ENCODE assay signal across 16 cellular contexts in the genomic region with DNA sequence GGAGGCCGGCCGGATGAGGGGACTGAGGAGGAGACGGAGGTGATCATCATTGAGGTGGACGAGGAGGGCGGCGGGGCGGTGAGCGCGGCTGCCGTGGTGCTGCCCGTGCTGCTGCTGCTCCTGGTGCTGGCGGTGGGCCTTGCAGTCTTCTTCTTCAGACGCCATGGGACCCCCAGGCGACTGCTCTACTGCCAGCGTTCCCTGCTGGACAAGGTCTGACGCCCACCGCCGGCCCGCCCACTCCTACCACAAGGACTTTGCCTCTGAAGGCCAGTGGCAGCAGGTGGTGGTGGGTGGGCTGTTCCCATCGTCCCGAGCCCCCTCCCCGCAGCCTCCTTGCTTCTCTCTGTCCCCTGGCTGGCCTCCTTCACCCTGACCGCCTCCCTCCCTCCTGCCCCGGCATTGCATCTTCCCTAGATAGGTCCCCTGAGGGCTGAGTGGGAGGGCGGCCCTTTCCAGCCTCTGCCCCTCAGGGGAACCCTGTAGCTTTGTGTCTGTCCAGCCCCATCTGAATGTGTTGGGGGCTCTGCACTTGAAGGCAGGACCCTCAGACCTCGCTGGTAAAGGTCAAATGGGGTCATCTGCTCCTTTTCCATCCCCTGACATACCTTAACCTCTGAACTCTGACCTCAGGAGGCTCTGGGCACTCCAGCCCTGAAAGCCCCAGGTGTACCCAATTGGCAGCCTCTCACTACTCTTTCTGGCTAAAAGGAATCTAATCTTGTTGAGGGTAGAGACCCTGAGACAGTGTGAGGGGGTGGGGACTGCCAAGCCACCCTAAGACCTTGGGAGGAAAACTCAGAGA. TPM values are rescaled to one million over a fixed set of nuclear protein-coding genes. Genes with fewer than 3 reads are reported as not detected.
DNase-seq lines count a peak whose midpoint lies in the region; ATAC-seq and TF ChIP-seq lines count a peak whose summit lies in the region.
"Had no signal": no experiment of that assay in that cellular context is flagged by ENCODE, and none has a peak within 500 bp of the region (broad histone marks: within the 10 kb centered on the region; RNA-seq: fewer than 3 reads in every experiment).

No MANE protein-coding gene starts in this region.

- no peak overlapping the region for H3K4me3 Mint-ChIP-seq in chondrocyte (ENCODE audit: unreplicated experiment)
- H3K4me3 Mint-ChIP-seq in mesothelial cell of epicardium = no peak overlapping the region
- H3K4me3 Mint-ChIP-seq: activated naive CD8-positive, alpha-beta T cell treated with anti-CD3 and anti-CD28 coated beads for 36 hours; central memory CD8-positive, alpha-beta T cell; WTC11 had no signal

- H3K4me1 Mint-ChIP-seq in chondrocyte (ENCODE audit: low read depth) (peaks cover 92% of the 10 kb centered on the region), mesothelial cell of epicardium (peaks cover 30% of the 10 kb centered on the region)
- H3K4me1 Mint-ChIP-seq: activated naive CD8-positive, alpha-beta T cell treated with anti-CD3 and anti-CD28 coated beads for 36 hours; central memory CD8-positive, alpha-beta T cell had no signal

- ATAC-seq in HG03439 (IDR thresholded peaks at IDR 0.05; ENCODE audit: unreplicated experiment) = no peak
- ATAC-seq: PC-3, WTC11 had no signal

- H3K9me3 Mint-ChIP-seq in chondrocyte (ENCODE audit: low read depth) = no peaks in the 10 kb centered on the region
- no peaks in the 10 kb centered on the region for H3K9me3 Mint-ChIP-seq in mesothelial cell of epicardium
- H3K9me3 Mint-ChIP-seq: activated naive CD8-positive, alpha-beta T cell treated with anti-CD3 and anti-CD28 coated beads for 36 hours; central memory CD8-positive, alpha-beta T cell; WTC11 had no signal

- H3K27me3 ChIP-seq in BLaER1 treated with 17β-estradiol and CSF1 and Interleukin-3, amounts not matched to agents 10 nM and 100 nM = no peaks in the 10 kb centered on the region; a peak in 2 of 22 replicates
- H3K27me3 ChIP-seq in spleen (replicated peaks in 1 of 7) = peaks cover 0 to 14% (median 0%) of the 10 kb centered on the region in 7 donors

- H3K4me2 ChIP-seq in BLaER1 treated with 17β-estradiol and CSF1 and Interleukin-3, amounts not matched to agents 10 nM and 100 nM = peak overlapping the region; percentile 28 to 75 (median 57)

- 81 to 89% (median 87%) methylated on average over 23 to 26 of the region's 26 CpGs for WGBS in spleen, 5 donors

- peaks cover 0 to 64% (median 0%) of the 10 kb centered on the region in 11 experiments; a peak in 6 of 22 replicates for H4K20me1 ChIP-seq in BLaER1 treated with 17β-estradiol and CSF1 and Interleukin-3, amounts not matched to agents 10 nM and 100 nM

- no peaks in the 10 kb centered on the region for H3K9me3 ChIP-seq in BLaER1 treated with 17β-estradiol and CSF1 and Interleukin-3, amounts not matched to agents 10 nM and 100 nM (replicated peaks in 1 of 11)
- no peaks in the 10 kb centered on the region for H3K9me3 ChIP-seq in spleen

- H3K4me1 ChIP-seq in BLaER1 treated with 17β-estradiol and CSF1 and Interleukin-3, amounts not matched to agents 10 nM and 100 nM = peaks cover 42 to 97% (median 53%) of the 10 kb centered on the region in 10 experiments
- H3K4me1 ChIP-seq in spleen = peaks cover 9 to 80% (median 46%) of the 10 kb centered on the region in 6 donors

- H3K4me3 ChIP-seq in BLaER1 treated with 17β-estradiol and CSF1 and Interleukin-3, amounts not matched to agents 10 nM and 100 nM = no peak overlapping the region; a peak in 1 of 20 replicates
- H3K4me3 ChIP-seq in spleen = no peak overlapping the region

- H3K36me3 Mint-ChIP-seq in chondrocyte (ENCODE audit: low read depth) = peaks cover 42% of the 10 kb centered on the region
- H3K36me3 Mint-ChIP-seq in mesothelial cell of epicardium = peaks cover 35% of the 10 kb centered on the region
- H3K36me3 Mint-ChIP-seq: activated naive CD8-positive, alpha-beta T cell treated with anti-CD3 and anti-CD28 coated beads for 36 hours had no signal

- H3K9ac ChIP-seq in BLaER1 treated with 17β-estradiol and CSF1 and Interleukin-3, amounts not matched to agents 10 nM and 100 nM = peak overlapping the region in 3 of 11 experiments; percentile 53 to 71 (median 64); a peak in 5 of 22 replicates

- peak overlapping the region; percentile 93 for H3K27ac Mint-ChIP-seq in chondrocyte (ENCODE audit: unreplicated experiment)
- peak overlapping the region; percentile 69 for H3K27ac Mint-ChIP-seq in mesothelial cell of epicardium
- H3K27ac Mint-ChIP-seq: activated naive CD8-positive, alpha-beta T cell treated with anti-CD3 and anti-CD28 coated beads for 36 hours; WTC11 had no signal

- no peak for TF ChIP-seq CTCF in chondrocyte (IDR thresholded peaks at IDR 0.05)
- TF ChIP-seq CTCF in mesothelial cell of epicardium (IDR thresholded peaks at IDR 0.05; ENCODE audit: unreplicated experiment) = no peak
- no peak for TF ChIP-seq CTCF in spleen (IDR thresholded peaks at IDR 0.05 in 8 of 11, conservative IDR thresholded peaks at IDR 0.05 in 3 of 11)

- intact Hi-C loops in spleen (cut with DNase I; ENCODE audit: low total_unique reads) = no loop called here

- H3K27me3 Mint-ChIP-seq in chondrocyte (ENCODE audit: low read depth) = no peaks in the 10 kb centered on the region
- H3K27me3 Mint-ChIP-seq in mesothelial cell of epicardium (ENCODE audit: low read depth) = no peaks in the 10 kb centered on the region

- peaks cover 0 to 67% (median 0%) of the 10 kb centered on the region in 11 experiments; a peak in 8 of 22 replicates for H3K36me3 ChIP-seq in BLaER1 treated with 17β-estradiol and CSF1 and Interleukin-3, amounts not matched to agents 10 nM and 100 nM
- peaks cover 0 to 63% (median 29%) of the 10 kb centered on the region in 6 donors for H3K36me3 ChIP-seq in spleen

- DNase-seq in chondrocyte (ENCODE audit: low spot score) (peak; percentile 92), mesothelial cell of epicardium (ENCODE audit: low spot score in 2 of 2, unreplicated experiment in 2 of 2) (no peak), spleen (no peak), OCI-M2 (lab: John Stamatoyannopoulos, UW; ENCODE audit: unreplicated experiment) (no peak), NCI-H345 treated with DMSO at 0.1 percent for 48 hours (lab: John Stamatoyannopoulos, UW; ENCODE audit: unreplicated experiment) (no peak), NCI-H2196 treated with DMSO at 0.1 percent for 48 hours (lab: John Stamatoyannopoulos, UW; ENCODE audit: unreplicated experiment) (no peak)
- DNase-seq: activated naive CD8-positive, alpha-beta T cell treated with anti-CD3 and anti-CD28 coated beads for 36 hours; KBM-7; midbrain; NCI-H1417; PC-3; stimulated activated CD4-positive, alpha-beta T cell treated with anti-CD3 and anti-CD28 coated beads, Interleukin-4, amount 100 ng/mL, for 24 hours had no signal

- no peak for TF ChIP-seq POLR2A in spleen (IDR thresholded peaks at IDR 0.05)

- H3K27ac ChIP-seq in BLaER1 treated with 17β-estradiol and CSF1 and Interleukin-3, amounts not matched to agents 10 nM and 100 nM = peak overlapping the region in 7 of 11 experiments; percentile 23 to 69 (median 57); a peak in 11 of 22 replicates
- peak overlapping the region in 6 of 8 donors; percentile 26 to 82 (median 72) for H3K27ac ChIP-seq in spleen

RNA-seq across cellular contexts. Expression of gene MMP14, which starts 9.6 kb away (rescaled TPM):
- total RNA-seq in chondrocyte (486 to 1,030 TPM (median 987 TPM) in 3 replicates), mesothelial cell of epicardium (302 to 306 TPM (median 304 TPM) in 3 replicates), spleen (100 to 1,000 TPM in 1 of 7 donors, 10 to 100 TPM in 6; 42.6 to 126 (median 65.2) TPM)
- polyA plus RNA-seq in spleen = 10 to 100 TPM in 2 of 3 donors, 1 to 10 TPM in 1; 6.6 to 30.8 (median 15.6) TPM

RNA-seq across cellular contexts. Expression of gene MRPL52, which starts 16.3 kb away (rescaled TPM):
- total RNA-seq in chondrocyte (71.5 to 93.2 TPM (median 74.7 TPM) in 3 replicates), mesothelial cell of epicardium (67.4 to 77.0 TPM (median 74.4 TPM) in 3 replicates), spleen (100 to 1,000 TPM in 1 of 7 donors, 10 to 100 TPM in 6; 55.2 to 111 (median 62.8) TPM)
- polyA plus RNA-seq in spleen = 100 to 1,000 TPM in 2 of 3 donors, 10 to 100 TPM in 1; 88.8 to 138 (median 137) TPM

RNA-seq across cellular contexts. Expression of gene LRP10, which starts 25.5 kb away (rescaled TPM):
- total RNA-seq in chondrocyte (124 to 168 TPM (median 167 TPM) in 3 replicates), mesothelial cell of epicardium (38.6 to 40.4 TPM (median 39.8 TPM) in 3 replicates), spleen (100 to 1,000 TPM in 6 of 7 donors, 10 to 100 TPM in 1; 99.6 to 205 (median 110) TPM)
- polyA plus RNA-seq in spleen = 10 to 100 TPM in 1 of 3 donors, 1 to 10 TPM in 2; 7.9 to 22.3 (median 8.9) TPM

RNA-seq across cellular contexts. Expression of gene SLC7A7, which starts 30.8 kb away (rescaled TPM):
- total RNA-seq in chondrocyte (0.46 to 1.5 TPM (median 1.5 TPM) in 3 replicates), mesothelial cell of epicardium (8.3 to 9.8 TPM (median 8.9 TPM) in 3 replicates), spleen (100 to 1,000 TPM in 4 of 7 donors, 10 to 100 TPM in 3; 56.4 to 165 (median 112) TPM)
- 10 to 100 TPM; 34.2 to 46.5 (median 35.3) TPM for polyA plus RNA-seq in spleen
- total RNA-seq: PC-3 had no signal

RNA-seq across cellular contexts. Expression of gene REM2, which starts 37.0 kb away (rescaled TPM):
- total RNA-seq in chondrocyte (0.10 TPM in 1 of 3 replicates, not detected in the others), mesothelial cell of epicardium (2.6 to 3.0 TPM (median 3.0 TPM) in 3 replicates), spleen (1 to 10 TPM; 1.4 to 5.8 (median 3.0) TPM)
- 1 to 10 TPM; 2.2 to 5.2 (median 3.4) TPM for polyA plus RNA-seq in spleen
